In genomic region chr11:62573006-62573591, GRCh38 we compare ENCODE assay signal across 1 cellular context.
TF ChIP-seq lines count a peak whose summit lies in the region.

No MANE protein-coding gene starts in this region.

TF ChIP-seq in IMR-90, 13 proteins besides CTCF, POLR2A, EP300 and RAD21 (continued from another document):
- TF ChIP-seq, protein P1, sequence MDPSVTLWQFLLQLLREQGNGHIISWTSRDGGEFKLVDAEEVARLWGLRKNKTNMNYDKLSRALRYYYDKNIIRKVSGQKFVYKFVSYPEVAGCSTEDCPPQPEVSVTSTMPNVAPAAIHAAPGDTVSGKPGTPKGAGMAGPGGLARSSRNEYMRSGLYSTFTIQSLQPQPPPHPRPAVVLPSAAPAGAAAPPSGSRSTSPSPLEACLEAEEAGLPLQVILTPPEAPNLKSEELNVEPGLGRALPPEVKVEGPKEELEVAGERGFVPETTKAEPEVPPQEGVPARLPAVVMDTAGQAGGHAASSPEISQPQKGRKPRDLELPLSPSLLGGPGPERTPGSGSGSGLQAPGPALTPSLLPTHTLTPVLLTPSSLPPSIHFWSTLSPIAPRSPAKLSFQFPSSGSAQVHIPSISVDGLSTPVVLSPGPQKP (IDR thresholded peaks at IDR 0.05; ENCODE audit: borderline replicate concordance, low read depth, low read length), result no peak
- TF ChIP-seq CEBPB (IDR thresholded peaks at IDR 0.05; ENCODE audit: low read depth, low read length) (no peak), USF2 (IDR thresholded peaks at IDR 0.05; ENCODE audit: low read depth, low read length) (no peak), MXI1 (IDR thresholded peaks at IDR 0.05; ENCODE audit: borderline replicate concordance, low read depth, low read length) (no peak), RFX5 (IDR thresholded peaks at IDR 0.05; ENCODE audit: low read depth, low read length) (no peak), MAFK (IDR thresholded peaks at IDR 0.05; ENCODE audit: low read depth, low read length) (no peak), FOS (IDR thresholded peaks at IDR 0.05; ENCODE audit: low read depth, low read length) (no peak), CHD1 (IDR thresholded peaks at IDR 0.05; ENCODE audit: low read depth, low read length) (no peak), BHLHE40 (IDR thresholded peaks at IDR 0.05; ENCODE audit: low read depth, low read length) (no peak), RCOR1 (IDR thresholded peaks at IDR 0.05; ENCODE audit: insufficient replicate concordance, low read length) (no peak)
